In the genomic region with DNA sequence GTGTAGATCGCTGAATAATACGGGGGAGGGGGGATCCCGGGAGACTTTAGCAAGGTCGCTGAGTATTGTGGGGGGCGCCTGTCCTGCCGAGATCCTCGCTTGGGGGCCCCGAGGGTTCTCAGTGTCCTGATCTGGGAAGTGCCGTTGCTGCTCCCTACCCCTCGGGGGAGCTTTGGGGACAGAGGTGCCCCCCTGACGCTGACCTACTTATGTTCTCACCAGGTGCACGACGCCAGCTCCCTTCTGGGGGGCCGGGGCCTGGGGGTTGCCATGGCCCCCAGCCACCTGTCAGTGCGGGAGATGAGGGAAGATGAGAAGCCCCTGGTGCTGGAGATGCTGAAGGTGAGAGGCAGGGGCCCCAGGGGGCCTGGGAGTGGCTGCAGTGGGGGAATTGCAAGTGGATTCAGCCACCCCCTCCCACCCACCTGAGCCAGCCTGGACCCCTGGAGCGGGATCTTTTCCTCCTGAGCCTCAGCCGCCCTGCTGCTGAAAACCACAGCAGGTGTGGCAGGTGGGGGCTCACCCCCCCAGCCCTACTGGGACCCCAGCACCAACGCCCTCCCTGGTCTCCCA, we compare ENCODE assay signal across 6 cellular contexts. TPM values are rescaled to one million over a fixed set of nuclear protein-coding genes. Genes with fewer than 3 reads are reported as not detected.
A peak's percentile ranks its signal among the peaks of the same experiment; 100 is the strongest.
DNase-seq lines count a peak whose midpoint lies in the region; ATAC-seq and TF ChIP-seq lines count a peak whose summit lies in the region.

No MANE protein-coding gene starts in this region.

- H3K36me3 ChIP-seq in HUES48 (ENCODE audit: control insufficient read depth, insufficient read depth, low read length), result peaks cover 4% of the 10 kb centered on the region; the same call in 1 of the 2 replicates
- no peaks in the 10 kb centered on the region for H3K36me3 ChIP-seq in body of pancreas (replicated peaks in 1 of 2; ENCODE audit: insufficient read depth in 1 of 2, low read depth in 2 of 2)
- peaks cover 3% of the 10 kb centered on the region for H3K36me3 ChIP-seq in neuron (ENCODE audit: insufficient read depth, low read length)

- intact Hi-C loops in body of pancreas (cut with DNase I), result no loop called here

- no peaks in the 10 kb centered on the region for H3K27me3 ChIP-seq in HUES48 (ENCODE audit: control insufficient read depth, insufficient read depth, low read length)
- H3K27me3 ChIP-seq in body of pancreas, result no peaks in the 10 kb centered on the region
- H3K27me3 ChIP-seq in neuron (ENCODE audit: insufficient read depth, low read length), result no peaks in the 10 kb centered on the region

- 24 to 26% methylated on average over 6 to 14 of the region's 18 CpGs for WGBS in body of pancreas, 2 donors

- H3K4me1 ChIP-seq in HUES48 (ENCODE audit: control insufficient read depth, insufficient read depth, low read length) (peaks cover 42% of the 10 kb centered on the region), body of pancreas (peaks cover 46% of the 10 kb centered on the region), neuron (ENCODE audit: insufficient read depth, low read length) (peaks cover 56% of the 10 kb centered on the region)

- H3K9me3 ChIP-seq in HUES48 (ENCODE audit: control insufficient read depth, insufficient read depth, low read length), result no peaks in the 10 kb centered on the region
- H3K9me3 ChIP-seq in body of pancreas, result no peaks in the 10 kb centered on the region
- H3K9me3 ChIP-seq in neuron (ENCODE audit: low read length), result no peaks in the 10 kb centered on the region

- DNase-seq in body of pancreas, result no peak
- no peak for DNase-seq in activated CD4-positive, CD25-positive, alpha-beta regulatory T cell (lab: John Stamatoyannopoulos, UW)
- DNase-seq in NK-92 (lab: John Stamatoyannopoulos, UW; ENCODE audit: unreplicated experiment), result no peak

- TF ChIP-seq CTCF in body of pancreas (IDR thresholded peaks at IDR 0.05), result no peak

- H2AFZ ChIP-seq in neuron (ENCODE audit: low read depth, low read length), result peak overlapping the region; percentile 66

- TF ChIP-seq POLR2A in body of pancreas (IDR thresholded peaks at IDR 0.05), result no peak

- H3K9ac ChIP-seq in HUES48 (ENCODE audit: low read depth, low read length), result peak overlapping the region; percentile 66

- H3K4me3 ChIP-seq in HUES48 (ENCODE audit: low read depth, low read length) (peak overlapping the region; percentile 89), body of pancreas (peak overlapping the region; percentile 5 to 26), neuron (ENCODE audit: low read length) (peak overlapping the region; percentile 67)

- peak overlapping the region; percentile 74 for H3K27ac ChIP-seq in HUES48 (ENCODE audit: low read depth, low read length)
- peak overlapping the region; percentile 32 to 69 (median 58) for H3K27ac ChIP-seq in body of pancreas

- ATAC-seq in body of pancreas, result no peak
- ATAC-seq in GM18520 (IDR thresholded peaks at IDR 0.05; ENCODE audit: unreplicated experiment), result no peak

RNA-seq across cellular contexts. Expression of a gene that starts 0.5 kb away (rescaled TPM):
- total RNA-seq in body of pancreas, result 1 to 10 TPM; 4.2 to 8.2 TPM

RNA-seq across cellular contexts. Expression of a gene that starts 2.7 kb away (rescaled TPM):
- total RNA-seq in body of pancreas, result 1 to 10 TPM; 2.6 to 3.3 TPM

RNA-seq across cellular contexts. Expression of a gene that starts 9.1 kb away (rescaled TPM):
- total RNA-seq in body of pancreas, result 1 to 10 TPM; 3.4 to 8.2 TPM

RNA-seq across cellular contexts. Expression of a gene that starts 21.0 kb away (rescaled TPM):
- total RNA-seq in body of pancreas, result not detected

RNA-seq across cellular contexts. Expression of a gene that starts 24.1 kb away (rescaled TPM):
- 10 to 100 TPM; 38.4 to 75.8 TPM for total RNA-seq in body of pancreas

Comparison
In these comparisons a context has a peak if more than half of its experiments do, and no peak if none do; other contexts are left out.
1. H3K4me3 ChIP-seq: peak in every context shown above with its lines; median percentile 89 in HUES48; 67 in neuron; 16 in body of pancreas.